In genomic region chr3:100053929-100054620, GRCh38 we compare ENCODE assay signal across 26 cellular contexts.
"Had no signal": no experiment of that assay in that cellular context is flagged by ENCODE, and none has a peak within 500 bp of the region (broad histone marks: within the 10 kb centered on the region; RNA-seq: fewer than 3 reads in every experiment).

No MANE protein-coding gene starts in this region.

- H3K27ac Mint-ChIP-seq: activated CD4-positive, alpha-beta memory T cell treated with anti-CD3 and anti-CD28 coated beads, Interleukin-2, amount 10 ng/mL, durations not matched to agents 7 days and 5 days; activated CD4-positive, alpha-beta T cell treated with anti-CD3 and anti-CD28 coated beads, Interleukin-2, amount 10 ng/mL, durations not matched to agents 24 days and 14 days; activated T-cell treated with anti-CD3 and anti-CD28 coated beads, Interleukin-2, amount 50 U/mL, for 72 hours; nephron progenitor cell; stimulated activated naive B cell treated with anti-CD40 and anti-IgM and Interleukin-4, amounts not matched to agents 10 μg/mL and 1 μg/mL and 100 μg/mL, for 72 hours; T-cell; T-helper 2 cell treated with Interferon-gamma antibody and Interleukin-4, amounts not matched to agents 5 μg/mL and 100 μg/mL, for 36 hours had no signal

- H3K4me1 Mint-ChIP-seq: activated CD4-positive, alpha-beta memory T cell treated with anti-CD3 and anti-CD28 coated beads, Interleukin-2, amount 10 ng/mL, durations not matched to agents 7 days and 5 days; activated CD4-positive, alpha-beta T cell treated with anti-CD3 and anti-CD28 coated beads, Interleukin-2, amount 10 ng/mL, durations not matched to agents 24 days and 14 days; nephron progenitor cell; T-cell had no signal

- H3K27ac ChIP-seq: brain microvascular endothelial cell, sigmoid colon, testis, upper lobe of left lung, VCaP had no signal

- H3K4me1 ChIP-seq: sigmoid colon, testis had no signal

- H3K9me3 Mint-ChIP-seq: activated CD4-positive, alpha-beta memory T cell treated with anti-CD3 and anti-CD28 coated beads, Interleukin-2, amount 10 ng/mL, durations not matched to agents 7 days and 5 days; activated CD4-positive, alpha-beta T cell treated with anti-CD3 and anti-CD28 coated beads, Interleukin-2, amount 10 ng/mL, durations not matched to agents 24 days and 14 days; activated T-cell treated with anti-CD3 and anti-CD28 coated beads, Interleukin-2, amount 50 U/mL, for 72 hours; stimulated activated naive B cell treated with anti-CD40 and anti-IgM and Interleukin-4, amounts not matched to agents 10 μg/mL and 1 μg/mL and 100 μg/mL, for 72 hours; T-cell; T-helper 2 cell treated with Interferon-gamma antibody and Interleukin-4, amounts not matched to agents 5 μg/mL and 100 μg/mL, for 36 hours had no signal

- H3K36me3 ChIP-seq: brain microvascular endothelial cell, sigmoid colon, upper lobe of left lung had no signal

- ATAC-seq: activated CD4-positive, CD25-positive, alpha-beta regulatory T cell treated with anti-CD3 and anti-CD28 coated beads, Interleukin-2, amount 50 U/mL, for 24 hours; activated T-cell treated with anti-CD3 and anti-CD28 coated beads, Interleukin-2, amount 50 U/mL, for 72 hours; left ventricle myocardium superior; stimulated activated naive B cell treated with anti-CD40 and anti-IgM and Interleukin-4, amounts not matched to agents 10 μg/mL and 1 μg/mL and 100 μg/mL, for 72 hours; T-cell had no signal

- H3K4me3 Mint-ChIP-seq: activated CD4-positive, alpha-beta memory T cell treated with anti-CD3 and anti-CD28 coated beads, Interleukin-2, amount 10 ng/mL, durations not matched to agents 7 days and 5 days; activated CD4-positive, alpha-beta T cell treated with anti-CD3 and anti-CD28 coated beads, Interleukin-2, amount 10 ng/mL, durations not matched to agents 24 days and 14 days; activated T-cell treated with anti-CD3 and anti-CD28 coated beads, Interleukin-2, amount 50 U/mL, for 72 hours; nephron progenitor cell; stimulated activated naive B cell treated with anti-CD40 and anti-IgM and Interleukin-4, amounts not matched to agents 10 μg/mL and 1 μg/mL and 100 μg/mL, for 72 hours; T-cell; T-helper 2 cell treated with Interferon-gamma antibody and Interleukin-4, amounts not matched to agents 5 μg/mL and 100 μg/mL, for 36 hours had no signal

- H3K4me3 ChIP-seq: sigmoid colon, testis, upper lobe of left lung had no signal

- DNase-seq: activated CD4-positive, alpha-beta memory T cell treated with anti-CD3 and anti-CD28 coated beads, Interleukin-2, amount 10 ng/mL, durations not matched to agents 7 days and 5 days; activated effector memory CD4-positive, alpha-beta T cell treated with anti-CD3 and anti-CD28 coated beads, Interleukin-2, amount 50 U/mL, for 16 hours; activated naive CD4-positive, alpha-beta T cell treated with anti-CD3 and anti-CD28 coated beads, Interleukin-2, amount 50 U/mL, for 16 hours; activated T-cell treated with anti-CD3 and anti-CD28 coated beads, Interleukin-2, amount 50 U/mL, for 72 hours; anterior cingulate cortex; brain microvascular endothelial cell; caudate nucleus; dermis blood vessel endothelial cell; effector CD8-positive, alpha-beta T cell; foreskin melanocyte; kidney glomerular epithelial cell; left ventricle myocardium superior; midbrain; nephron progenitor cell; nucleus accumbens; sigmoid colon; stimulated activated CD4-positive, alpha-beta T cell treated with anti-CD3 and anti-CD28 coated beads, Interleukin-2, amount 100 ng/mL, for 48 hours; stimulated activated CD8-positive, alpha-beta memory T cell treated with anti-CD3 and anti-CD28 coated beads, Interleukin-4, amount 100 ng/mL, for 48 hours; stimulated activated naive B cell treated with anti-CD40 and anti-IgM and Interleukin-4, amounts not matched to agents 10 μg/mL and 1 μg/mL and 100 μg/mL, for 72 hours; T-cell; testis; upper lobe of left lung had no signal

- H3K9me3 ChIP-seq: sigmoid colon, testis, upper lobe of left lung had no signal

- H3K27me3 Mint-ChIP-seq: activated CD4-positive, alpha-beta memory T cell treated with anti-CD3 and anti-CD28 coated beads, Interleukin-2, amount 10 ng/mL, durations not matched to agents 7 days and 5 days; activated CD4-positive, alpha-beta T cell treated with anti-CD3 and anti-CD28 coated beads, Interleukin-2, amount 10 ng/mL, durations not matched to agents 24 days and 14 days; stimulated activated naive B cell treated with anti-CD40 and anti-IgM and Interleukin-4, amounts not matched to agents 10 μg/mL and 1 μg/mL and 100 μg/mL, for 72 hours; T-cell had no signal

- H3K27me3 ChIP-seq: brain microvascular endothelial cell, sigmoid colon, testis, upper lobe of left lung had no signal
